22 cellular contexts compared by ENCODE assay signal in genomic region chr11:29029452-29029851, GRCh38.
A peak's percentile ranks its signal among the peaks of the same experiment; 100 is the strongest.
DNase-seq lines count a peak whose midpoint lies in the region; ATAC-seq and TF ChIP-seq lines count a peak whose summit lies in the region.
"Had no signal": no experiment of that assay in that cellular context is flagged by ENCODE, and none has a peak within 500 bp of the region (broad histone marks: within the 10 kb centered on the region; RNA-seq: fewer than 3 reads in every experiment).

No MANE protein-coding gene starts in this region.

- no peaks in the 10 kb centered on the region for H3K9me2 ChIP-seq in HCT116 (ENCODE audit: insufficient read depth)

- ATAC-seq in HCT116, result no peak
- ATAC-seq in WTC11, result no peak
- ATAC-seq in HG02884 (IDR thresholded peaks at IDR 0.05; ENCODE audit: unreplicated experiment), result no peak
- ATAC-seq: CD8-positive, alpha-beta T cell had no signal

- dilution Hi-C loops in mammary epithelial cell (cut with HindIII; ENCODE audit: low sequenced_read_pairs), result no loop called here

- H3K9me3 Mint-ChIP-seq in MCF 10A (ENCODE audit: unreplicated experiment), result peaks cover 14% of the 10 kb centered on the region
- peaks cover 48% of the 10 kb centered on the region for H3K9me3 Mint-ChIP-seq in WTC11

- DNase-seq in MCF 10A (ENCODE audit: unreplicated experiment), result peak; percentile 5
- DNase-seq in mammary epithelial cell, result no peak
- DNase-seq in HCT116 (ENCODE audit: low read depth, low spot score), result no peak
- DNase-seq in WTC11 (ENCODE audit: low spot score), result no peak
- DNase-seq in DMS153 (lab: John Stamatoyannopoulos, UW), result no peak
- DNase-seq in GM19240 (ENCODE audit: insufficient read length, low spot score), result no peak
- DNase-seq: Caco-2; CD8-positive, alpha-beta T cell; DND-41; GOT3; HCEC 1CT; MG63; NCI-H1105 treated with DMSO at 0.1 percent for 48 hours; NCI-H146; NCI-H1930; NCI-H446 treated with DMSO at 0.1 percent for 48 hours; NCI-H526; SIG-M5 had no signal

- CTCF ChIA-PET in MCF 10A (lab: Yijun Ruan, JAX) (interaction anchor here (0.5 to 1.5 kb wide), 5 partner anchors 9 to 625 kb away, joined by 3 to 6 read pairs (median 3); no protein-coding TSS in a partner anchor), mammary epithelial cell (lab: Charles Lee; ENCODE audit: low non-redundant PET) (no interaction called here), HCT116 (lab: Charles Lee) (interaction anchor here (1.5 kb wide), 1 partner anchor 9 kb away, joined by 4 read pairs; no protein-coding TSS in a partner anchor), WTC11 (lab: Charles Lee) (interaction anchor here (1.2 kb wide), 1 partner anchor 9 kb away, joined by 3 read pairs; no protein-coding TSS in a partner anchor)

- intact Hi-C loops in MCF 10A (cut with micrococcal nuclease), result no loop called here
- intact Hi-C loops in mammary epithelial cell (cut with micrococcal nuclease), result loop anchor here (10.0 kb wide), 1 partner anchor 305 kb away; no protein-coding TSS in a partner anchor
- intact Hi-C loops in HCT116 (cut with micrococcal nuclease), result no loop called here

- H3K36me3 Mint-ChIP-seq in MCF 10A (ENCODE audit: insufficient read depth, unreplicated experiment) (no peaks in the 10 kb centered on the region), WTC11 (peaks cover 16% of the 10 kb centered on the region)
- H3K36me3 Mint-ChIP-seq: CD8-positive, alpha-beta T cell had no signal

- H3K4me3 ChIP-seq in mammary epithelial cell (replicated peaks in 1 of 3; ENCODE audit: insufficient read depth in 1 of 3, low read depth in 2 of 3, low read length in 3 of 3) (no peak overlapping the region), HCT116 (replicated peaks in 1 of 2; ENCODE audit: low read depth in 1 of 2, low read length in 2 of 2) (no peak overlapping the region)
- H3K4me3 ChIP-seq: MG63, SK-N-MC had no signal

- H3K4me3 Mint-ChIP-seq in MCF 10A (ENCODE audit: unreplicated experiment), result no peak overlapping the region
- H3K4me3 Mint-ChIP-seq in WTC11, result no peak overlapping the region
- H3K4me3 Mint-ChIP-seq: B cell; CD8-positive, alpha-beta T cell had no signal

- POLR2A ChIA-PET in MCF 10A (lab: Yijun Ruan, JAX) (interaction anchor here (0.5 to 1.4 kb wide), 4 partner anchors 10 to 1318 kb away, joined by 3 to 4 read pairs (median 4); no protein-coding TSS in a partner anchor), HCT116 (lab: Charles Lee) (no interaction called here), WTC11 (lab: Charles Lee) (interaction anchor here (0.6 kb wide), 1 partner anchor 16 kb away, joined by 4 read pairs; no protein-coding TSS in a partner anchor)

- no peak overlapping the region for H3K9ac ChIP-seq in mammary epithelial cell (ENCODE audit: insufficient read depth, low read length)
- H3K9ac ChIP-seq in HCT116 (ENCODE audit: low read length), result no peak overlapping the region

- H3K9me3 ChIP-seq in mammary epithelial cell (replicated peaks; ENCODE audit: insufficient read depth, low read length), result peaks cover 6% of the 10 kb centered on the region
- peaks cover 0 to 9% of the 10 kb centered on the region in 2 experiments; a peak in 1 of 4 replicates for H3K9me3 ChIP-seq in HCT116 (ENCODE audit: control insufficient read depth in 1 of 2, insufficient read depth in 1 of 2, low read depth in 1 of 2, low read length in 2 of 2)

- no peak for TF ChIP-seq POLR2A in HCT116 (IDR thresholded peaks at IDR 0.05; ENCODE audit: borderline replicate concordance, extremely low read depth, insufficient read depth, insufficient read length)

- H3K4me2 ChIP-seq in mammary epithelial cell (ENCODE audit: insufficient read depth, low read depth, low read length) (no peak overlapping the region), HCT116 (ENCODE audit: low read length) (no peak overlapping the region)

- H3K27me3 Mint-ChIP-seq in MCF 10A (ENCODE audit: insufficient read depth, unreplicated experiment) (no peaks in the 10 kb centered on the region), WTC11 (ENCODE audit: low read depth) (no peaks in the 10 kb centered on the region)
- H3K27me3 Mint-ChIP-seq: B cell had no signal

- H3K4me1 ChIP-seq in mammary epithelial cell (ENCODE audit: insufficient read depth, low read length), result peaks cover 8% of the 10 kb centered on the region
- H3K4me1 ChIP-seq in HCT116 (ENCODE audit: control insufficient read depth in 1 of 2, insufficient read depth in 2 of 2, low read length in 2 of 2), result no peaks in the 10 kb centered on the region
- H3K4me1 ChIP-seq: Caco-2 had no signal

- H2AFZ ChIP-seq in mammary epithelial cell (ENCODE audit: low read depth, low read length), result no peak overlapping the region
- no peak overlapping the region for H2AFZ ChIP-seq in HCT116 (ENCODE audit: low read depth, low read length, poor library complexity, severe bottlenecking)

- no peak for TF ChIP-seq RAD21 in HCT116 (IDR thresholded peaks at IDR 0.05; ENCODE audit: low read depth)

- BruUV-seq in MCF 10A (replicated peaks; lab: Mats Ljungman, UMichigan) (no TSS peak), mammary epithelial cell (replicated peaks; lab: Mats Ljungman, UMichigan) (no TSS peak), HCT116 (replicated peaks; lab: Mats Ljungman, UMichigan) (no TSS peak)

- WGBS in mammary epithelial cell (ENCODE audit: low coverage, missing lambda C conversion rate), result 75% methylated on average over 2 of the region's 2 CpGs

- in situ Hi-C loops in mammary epithelial cell (cut with MboI; ENCODE audit: low sequenced_read_pairs in 2 of 2), result no loop called here

- H3K27ac Mint-ChIP-seq in MCF 10A (ENCODE audit: low read depth, unreplicated experiment) (no peak overlapping the region), WTC11 (no peak overlapping the region)
- H3K27ac Mint-ChIP-seq: B cell; CD8-positive, alpha-beta T cell had no signal

- H3K4me1 Mint-ChIP-seq in MCF 10A (ENCODE audit: insufficient read depth, unreplicated experiment), result no peaks in the 10 kb centered on the region
- H3K4me1 Mint-ChIP-seq in WTC11, result no peaks in the 10 kb centered on the region
- H3K4me1 Mint-ChIP-seq: B cell had no signal

- TF ChIP-seq CTCF in MCF 10A (IDR thresholded peaks at IDR 0.05; ENCODE audit: unreplicated experiment) (no peak), mammary epithelial cell (conservative IDR thresholded peaks at IDR 0.05 in 1 of 2, IDR thresholded peaks at IDR 0.05 in 1 of 2; ENCODE audit: extremely low read depth in 1 of 2, insufficient read depth in 1 of 2, low read depth in 1 of 2, low read length in 2 of 2) (no peak), HCT116 (IDR thresholded peaks at IDR 0.05 in 2 of 3, conservative IDR thresholded peaks at IDR 0.05 in 1 of 3; ENCODE audit: borderline replicate concordance in 1 of 3, insufficient read depth in 1 of 3, low read depth in 2 of 3, low read length in 2 of 3) (no peak), WTC11 (IDR thresholded peaks at IDR 0.05) (no peak)

- H3K27ac ChIP-seq in mammary epithelial cell (ENCODE audit: insufficient read depth, low read depth, low read length) (no peak overlapping the region), HCT116 (ENCODE audit: low read depth, low read length) (no peak overlapping the region)
- H3K27ac ChIP-seq: C4-2B, SK-N-MC had no signal

- RAD21 ChIA-PET in HCT116 (lab: Charles Lee; ENCODE audit: low non-redundant PET in 1 of 2, low total read pairs in 2 of 2, uncharacterized antibody in 2 of 2, unreplicated experiment in 2 of 2), result no interaction called here

- H3K79me2 ChIP-seq in mammary epithelial cell (ENCODE audit: insufficient read depth, low read length), result no peaks in the 10 kb centered on the region
- H3K79me2 ChIP-seq in HCT116 (ENCODE audit: insufficient read depth, low read length), result no peaks in the 10 kb centered on the region

- H4K20me1 ChIP-seq in mammary epithelial cell (ENCODE audit: insufficient read depth, low read length) (no peaks in the 10 kb centered on the region), HCT116 (ENCODE audit: insufficient read depth) (no peaks in the 10 kb centered on the region)

- H3K27me3 ChIP-seq in mammary epithelial cell (ENCODE audit: insufficient read depth, low read length) (no peaks in the 10 kb centered on the region), HCT116 (ENCODE audit: insufficient read depth, low read length) (no peaks in the 10 kb centered on the region)
- H3K27me3 ChIP-seq: MG63 had no signal

- no peaks in the 10 kb centered on the region for H3K36me3 ChIP-seq in mammary epithelial cell (ENCODE audit: insufficient read depth, low read length)
- no peaks in the 10 kb centered on the region for H3K36me3 ChIP-seq in HCT116 (ENCODE audit: control insufficient read depth in 1 of 2, insufficient read depth in 2 of 2, low read length in 2 of 2)

TF ChIP-seq in HCT116, 20 proteins besides CTCF, POLR2A, EP300 and RAD21:
- TF ChIP-seq EZH2 (IDR thresholded peaks at IDR 0.05) (no peak), CBX3 (IDR thresholded peaks at IDR 0.05; ENCODE audit: low read depth) (peak; percentile 68; the same call in 1 of the 2 replicates)
TF ChIP-seq in HCT116: peak in this region for 1.

TF ChIP-seq in WTC11, 78 proteins besides CTCF, POLR2A, EP300 and RAD21:
- TF ChIP-seq ZNF317 (CRISPR knock-in tag; IDR thresholded peaks at IDR 0.05; ENCODE audit: borderline replicate concordance, low read depth) (peak; percentile 97), ELF4 (CRISPR knock-in tag; IDR thresholded peaks at IDR 0.05; ENCODE audit: low read depth) (no peak)
